9 cellular contexts compared by ENCODE assay signal in the genomic region with DNA sequence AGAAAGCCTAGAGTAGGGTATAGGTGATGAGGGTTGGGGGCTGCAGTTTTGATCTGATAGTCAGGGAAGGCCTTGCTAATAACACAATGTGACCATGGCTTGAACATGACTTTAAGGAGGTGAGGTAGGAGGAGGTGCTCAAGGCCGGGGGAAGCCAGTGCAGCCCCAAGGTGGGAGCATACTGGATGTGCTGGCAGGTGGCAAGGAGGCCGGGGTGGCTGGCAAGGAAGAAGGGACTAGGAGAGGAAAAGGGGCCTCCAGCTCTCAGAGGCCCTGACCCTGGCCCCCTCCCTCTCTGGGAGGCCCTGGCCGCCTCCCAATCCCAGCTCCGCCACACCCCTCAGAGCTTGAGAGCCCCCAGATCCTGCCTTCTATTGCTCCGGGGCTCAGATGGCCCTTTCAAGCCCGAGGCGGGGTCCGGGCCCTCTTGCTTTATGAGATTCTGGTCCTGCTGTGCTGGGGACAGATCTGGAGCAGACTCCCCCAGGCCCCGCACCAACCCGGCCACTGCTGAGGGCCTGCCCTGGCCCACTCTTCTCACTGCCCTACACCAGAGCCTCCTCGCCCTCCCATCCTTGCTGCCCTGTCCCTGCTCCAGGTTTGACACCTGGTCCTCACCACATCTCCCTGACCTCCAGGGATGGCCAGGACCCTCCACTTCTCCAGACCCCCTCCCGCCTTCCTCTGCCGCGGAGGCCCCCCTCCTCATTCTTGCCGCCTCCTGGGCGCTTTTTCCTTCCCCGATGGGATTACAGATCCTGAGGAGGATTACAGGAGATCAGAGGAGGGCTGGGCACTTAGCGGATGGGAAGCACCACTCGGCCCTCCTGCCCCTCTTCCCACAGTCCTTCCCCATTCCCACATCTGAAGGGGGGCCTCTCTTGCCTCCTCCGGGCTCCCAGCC. TPM values are rescaled to one million over a fixed set of nuclear protein-coding genes. Genes with fewer than 3 reads are reported as not detected.
DNase-seq lines count a peak whose midpoint lies in the region; ATAC-seq and TF ChIP-seq lines count a peak whose summit lies in the region.
"Had no signal": no experiment of that assay in that cellular context is flagged by ENCODE, and none has a peak within 500 bp of the region (broad histone marks: within the 10 kb centered on the region; RNA-seq: fewer than 3 reads in every experiment).

No MANE protein-coding gene starts in this region.

- H3K36me3 ChIP-seq in HUES64 (ENCODE audit: insufficient read depth, low read length) = peaks cover 10% of the 10 kb centered on the region; the same call in 1 of the 2 replicates

- H3K9me3 Mint-ChIP-seq in naive B cell = no peaks in the 10 kb centered on the region

- H3K27ac Mint-ChIP-seq in naive B cell = peak overlapping the region in 3 of 6 donors; percentile 44 to 93 (median 77)

- DNase-seq in AG10803 (ENCODE audit: low read depth) (no peak), cardiac fibroblast (ENCODE audit: low read depth in 2 of 2) (no peak), naive B cell (no peak), NCI-H2227 treated with DMSO at 0.1 percent for 48 hours (lab: John Stamatoyannopoulos, UW) (no peak), NCI-H1930 (lab: John Stamatoyannopoulos, UW) (no peak), NCI-H446 treated with DMSO at 0.1 percent for 48 hours (lab: John Stamatoyannopoulos, UW) (no peak)
- no peak for DNase-seq in stimulated activated CD4-positive, alpha-beta T cell treated with anti-CD3 and anti-CD28 coated beads, Interleukin-2, amount 100 ng/mL, for 48 hours
- DNase-seq: MM.1S had no signal

- 0 out of 2 replicates have a peak overlapping the region, but pooled peaks have one; percentile 15 for H3K9ac ChIP-seq in HUES64 (ENCODE audit: low read depth, low read length)

- peak overlapping the region; percentile 63 to 94 (median 87) for H3K4me3 Mint-ChIP-seq in naive B cell

- H3K27me3 ChIP-seq in HUES64 (ENCODE audit: insufficient read depth, low read length) = peaks cover 11% of the 10 kb centered on the region

- H3K9me3 ChIP-seq in HUES64 (ENCODE audit: insufficient read depth, low read depth, low read length) = no peaks in the 10 kb centered on the region

- peaks cover 9% of the 10 kb centered on the region for H3K4me1 ChIP-seq in HUES64 (ENCODE audit: insufficient read depth, low read length)

- H3K27me3 Mint-ChIP-seq in naive B cell = no peaks in the 10 kb centered on the region

- peaks cover 8 to 9% of the 10 kb centered on the region in 2 donors for H3K36me3 Mint-ChIP-seq in naive B cell

- WGBS in HUES64 = 66% methylated on average over 20 of the region's 20 CpGs

- H3K4me1 Mint-ChIP-seq in naive B cell = peaks cover 30 to 52% (median 41%) of the 10 kb centered on the region in 3 donors

- no peak overlapping the region for H3K27ac ChIP-seq in HUES64 (ENCODE audit: low read depth, low read length)

- H3K4me3 ChIP-seq in AG10803 (ENCODE audit: low read length) = peak overlapping the region; percentile 76
- peak overlapping the region; percentile 72 for H3K4me3 ChIP-seq in HUES64 (ENCODE audit: low read length)
- peak overlapping the region; percentile 36 to 78 for H3K4me3 ChIP-seq in cardiac fibroblast (replicated peaks in 1 of 2; ENCODE audit: low read depth in 2 of 2, low read length in 2 of 2)

- no peak for TF ChIP-seq CTCF in AG10803 (conservative IDR thresholded peaks at IDR 0.05; ENCODE audit: low read length)
- TF ChIP-seq CTCF in cardiac fibroblast (IDR thresholded peaks at IDR 0.05; ENCODE audit: low read depth, low read length) = no peak

- ATAC-seq in naive B cell (ENCODE audit: low read depth in 2 of 2) = no peak

RNA-seq across cellular contexts. Expression of gene PITPNM1, which starts 1.8 kb away (rescaled TPM):
- polyA plus RNA-seq in HUES64 (2013, experiment 1 of 2) = 20.1 TPM
- 24.5 TPM for polyA plus RNA-seq in HUES64 (2013, experiment 2 of 2)
- 10 to 100 TPM; 10.9 to 34.9 (median 14.5) TPM for polyA plus RNA-seq in naive B cell (ENCODE audit: low read depth in 6 of 6)

RNA-seq across cellular contexts. Expression of gene CDK2AP2, which starts 4.6 kb away (rescaled TPM):
- polyA plus RNA-seq in HUES64 (2013, experiment 1 of 2) = 36.9 TPM
- 40.3 TPM for polyA plus RNA-seq in HUES64 (2013, experiment 2 of 2)
- 100 to 1,000 TPM in 5 of 6 donors, 10 to 100 TPM in 1; 87.4 to 161 (median 111) TPM for polyA plus RNA-seq in naive B cell (ENCODE audit: low read depth in 6 of 6)

RNA-seq across cellular contexts. Expression of gene CABP2, which starts 19.9 kb away (rescaled TPM):
- polyA plus RNA-seq in HUES64 (2013, experiment 1 of 2) = not detected
- not detected for polyA plus RNA-seq in HUES64 (2013, experiment 2 of 2)
- not detected for polyA plus RNA-seq in naive B cell (ENCODE audit: low read depth in 6 of 6)

RNA-seq across cellular contexts. Expression of gene AIP, which starts 20.5 kb away (rescaled TPM):
- polyA plus RNA-seq in HUES64 (2013, experiment 1 of 2) = 18.9 TPM
- 22.9 TPM for polyA plus RNA-seq in HUES64 (2013, experiment 2 of 2)
- polyA plus RNA-seq in naive B cell (ENCODE audit: low read depth in 6 of 6) = 100 to 1,000 TPM in 4 of 6 donors, 10 to 100 TPM in 2; 86.8 to 149 (median 120) TPM

RNA-seq across cellular contexts. Expression of gene TMEM134, which starts 34.3 kb away (rescaled TPM):
- 26.9 TPM for polyA plus RNA-seq in HUES64 (2013, experiment 1 of 2)
- 45.5 TPM for polyA plus RNA-seq in HUES64 (2013, experiment 2 of 2)
- polyA plus RNA-seq in naive B cell (ENCODE audit: low read depth in 6 of 6) = 100 to 1,000 TPM; 183 to 250 (median 221) TPM
